Comparison of ENCODE assay signal across 8 cellular contexts in the genomic region with DNA sequence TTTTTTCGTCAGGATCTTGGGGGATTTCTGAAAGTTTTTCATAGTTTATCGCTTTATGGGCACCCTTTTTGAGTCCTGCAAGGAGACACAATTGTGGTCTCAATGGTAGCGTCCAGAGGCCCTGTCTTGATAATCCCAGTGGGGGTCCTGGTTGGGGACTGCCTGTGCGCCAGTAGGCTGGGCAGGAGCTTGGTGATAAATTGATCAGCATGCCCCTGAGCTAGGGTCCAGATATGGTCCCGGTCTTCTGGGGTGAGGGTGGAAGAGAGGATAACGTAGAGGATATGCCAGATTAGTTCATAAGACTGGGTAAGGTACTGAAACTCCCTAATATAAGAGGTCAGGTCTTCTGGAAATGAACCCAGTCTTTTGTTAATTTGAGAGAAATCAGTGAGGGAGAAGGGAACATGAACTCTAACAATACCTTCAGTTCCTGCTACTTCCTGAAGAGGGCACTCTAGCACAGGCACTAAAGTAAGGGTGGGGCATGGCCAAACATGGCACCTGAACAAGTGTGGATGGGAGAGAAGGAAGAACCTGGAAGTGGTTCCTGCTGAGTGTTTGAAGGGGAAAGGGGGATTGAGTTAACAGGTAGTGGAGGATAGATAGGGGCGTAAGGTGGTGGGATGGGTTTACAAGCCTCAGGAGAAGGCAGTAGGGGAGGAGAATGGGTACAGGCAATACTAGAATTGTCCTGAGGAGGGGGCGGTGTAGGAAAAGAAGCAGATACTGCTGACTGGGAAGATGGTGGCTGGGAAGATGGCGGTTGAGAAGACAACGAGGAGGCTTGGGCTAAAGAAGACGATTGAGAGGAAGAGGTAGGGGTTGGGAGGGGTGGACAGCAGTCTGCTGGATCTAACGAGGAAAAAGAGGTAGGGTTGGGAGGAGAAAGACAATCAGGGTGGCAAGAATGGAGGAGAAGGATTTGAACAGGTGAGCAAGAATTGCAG. TPM values are rescaled to one million over a fixed set of nuclear protein-coding genes. Genes with fewer than 3 reads are reported as not detected.
DNase-seq lines count a peak whose midpoint lies in the region; ATAC-seq and TF ChIP-seq lines count a peak whose summit lies in the region.

No MANE protein-coding gene starts in this region.

- no peak overlapping the region for H3K4me3 ChIP-seq in esophagus squamous epithelium

- intact Hi-C loops in esophagus squamous epithelium (cut with DNase I): no loop called here

- ATAC-seq in HG03378 (IDR thresholded peaks at IDR 0.05; ENCODE audit: unreplicated experiment) (no peak), HG02938 (IDR thresholded peaks at IDR 0.05; ENCODE audit: unreplicated experiment) (no peak)

- TF ChIP-seq CTCF in esophagus squamous epithelium (IDR thresholded peaks at IDR 0.05): peak in 5 of 6 experiments; percentile 46 to 77 (median 54)

- H3K9me3 ChIP-seq in esophagus squamous epithelium: no peaks in the 10 kb centered on the region

- H3K27ac ChIP-seq in esophagus squamous epithelium: no peak overlapping the region

- H3K27me3 ChIP-seq in esophagus squamous epithelium: no peaks in the 10 kb centered on the region

- H3K4me1 ChIP-seq in esophagus squamous epithelium: peaks cover 0 to 32% (median 6%) of the 10 kb centered on the region in 3 donors

- peak; percentile 54 for DNase-seq in D341Med (ENCODE audit: low spot score)
- peak; percentile 43 for DNase-seq in HCEC 1CT
- DNase-seq in NCI-H524 treated with DMSO at 0.1 percent for 48 hours (lab: John Stamatoyannopoulos, UW): peak; percentile 12
- peak; percentile 46 to 50 for DNase-seq in activated CD4-positive, alpha-beta T cell treated with anti-CD3 and anti-CD28 coated beads, Interleukin-2, amount 50 U/mL, for 48 hours
- DNase-seq in esophagus squamous epithelium (lab: John Stamatoyannopoulos, UW): no peak
- peak; percentile 41 to 61 for DNase-seq in stimulated activated CD4-positive, alpha-beta T cell treated with anti-CD3 and anti-CD28 coated beads, Interleukin-2, amount 100 ng/mL, for 48 hours

- no peak for TF ChIP-seq POLR2A in esophagus squamous epithelium (IDR thresholded peaks at IDR 0.05)

- 90 to 94% methylated on average over 11 to 12 of the region's 12 CpGs for WGBS in esophagus squamous epithelium, 2 donors

- peaks cover 6 to 63% (median 14%) of the 10 kb centered on the region in 3 donors for H3K36me3 ChIP-seq in esophagus squamous epithelium

RNA-seq across cellular contexts. Expression of gene ANXA2R, which starts 33.8 kb away (rescaled TPM):
- 1 to 10 TPM in 2 of 4 donors, under 1 TPM in 2; 0.57 to 2.5 (median 1.6) TPM for total RNA-seq in esophagus squamous epithelium

RNA-seq across cellular contexts. Expression of gene ZNF131, which starts 46.8 kb away (rescaled TPM):
- total RNA-seq in esophagus squamous epithelium: 10 to 100 TPM; 20.7 to 48.1 (median 35.6) TPM
